In the genomic region with DNA sequence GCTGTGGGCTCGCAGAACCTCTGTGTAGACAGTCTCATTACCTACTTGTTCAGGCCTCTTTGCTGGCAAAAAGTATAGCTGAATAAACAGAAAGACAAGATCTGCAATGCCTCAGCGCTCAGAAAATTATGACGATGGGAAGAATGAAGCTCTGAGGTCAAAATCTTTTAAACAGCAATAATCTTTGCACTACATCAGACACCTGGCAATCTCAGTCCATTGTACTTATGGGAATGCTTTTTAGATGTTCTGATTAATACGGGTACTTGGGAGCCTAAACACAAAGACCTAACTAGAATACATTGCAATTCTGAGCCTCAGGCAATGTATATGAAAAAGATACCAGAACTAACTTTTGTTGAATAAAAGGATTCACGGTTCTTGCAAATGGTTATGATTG, we compare ENCODE assay signal across 19 cellular contexts.
"Had no signal": no experiment of that assay in that cellular context is flagged by ENCODE, and none has a peak within 500 bp of the region (broad histone marks: within the 10 kb centered on the region; RNA-seq: fewer than 3 reads in every experiment).

No MANE protein-coding gene starts in this region.

- H3K4me3 Mint-ChIP-seq: IgD-negative memory B cell had no signal

- H3K27me3 Mint-ChIP-seq: IgD-negative memory B cell had no signal

- H3K9ac ChIP-seq: KMS-11 had no signal

- H3K4me3 ChIP-seq: K562 had no signal

- H3K4me2 ChIP-seq: KMS-11 had no signal

- H3K27ac ChIP-seq: HL-60, KMS-11 had no signal

- DNase-seq: Kasumi-1, MM.1S, NCI-H1092 treated with DMSO at 0.1 percent for 48 hours, NCI-H1417 treated with DMSO at 0.1 percent for 48 hours, NCI-H146, NCI-H1694 treated with DMSO at 0.1 percent for 48 hours, NCI-H1930, NCI-H2081, NCI-H2107, NCI-H2227 treated with DMSO at 0.1 percent for 48 hours, NCI-H524, NCI-H526 treated with DMSO at 0.1 percent for 48 hours, NCI-H748 treated with DMSO at 0.1 percent for 48 hours, Right ventricle myocardium superior, RPMI8226 had no signal
